7 cellular contexts compared by ENCODE assay signal in genomic region chr17:44124118-44124438, GRCh38. TPM values are rescaled to one million over a fixed set of nuclear protein-coding genes. Genes with fewer than 3 reads are reported as not detected.
DNase-seq lines count a peak whose midpoint lies in the region; ATAC-seq, FAIRE-seq and TF ChIP-seq lines count a peak whose summit lies in the region.

No MANE protein-coding gene starts in this region.

- H3K4me1 ChIP-seq in HUES48 (ENCODE audit: control insufficient read depth, insufficient read depth, low read length) (peaks cover 26% of the 10 kb centered on the region), keratinocyte (ENCODE audit: control insufficient read depth, extremely low read depth, insufficient read depth, low read length) (peaks cover 9% of the 10 kb centered on the region), subcutaneous abdominal adipose tissue (ENCODE audit: control insufficient read depth in 5 of 5, insufficient read depth in 5 of 5, low read length in 5 of 5) (peaks cover 1 to 41% (median 30%) of the 10 kb centered on the region in 5 donors)

- H3K36me3 Mint-ChIP-seq in activated naive CD8-positive, alpha-beta T cell treated with anti-CD3 and anti-CD28 coated beads for 36 hours = no peaks in the 10 kb centered on the region

- H3K9me3 ChIP-seq in HUES48 (ENCODE audit: control insufficient read depth, insufficient read depth, low read length) (no peaks in the 10 kb centered on the region), keratinocyte (ENCODE audit: control insufficient read depth, low read depth, low read length) (no peaks in the 10 kb centered on the region), subcutaneous abdominal adipose tissue (ENCODE audit: control insufficient read depth in 5 of 5, low read length in 5 of 5) (no peaks in the 10 kb centered on the region)

- peak overlapping the region; percentile 96 for H3K4me2 ChIP-seq in keratinocyte (ENCODE audit: control insufficient read depth, extremely low read depth, insufficient read depth, low read depth, low read length)

- peak overlapping the region; percentile 99 for H3K27ac Mint-ChIP-seq in activated naive CD8-positive, alpha-beta T cell treated with anti-CD3 and anti-CD28 coated beads for 36 hours

- H3K9me1 ChIP-seq in keratinocyte (ENCODE audit: control insufficient read depth, extremely low read depth, insufficient read depth, low read length) = no peaks in the 10 kb centered on the region

- peak overlapping the region; percentile 91 for H3K4me3 Mint-ChIP-seq in activated naive CD8-positive, alpha-beta T cell treated with anti-CD3 and anti-CD28 coated beads for 36 hours

- no peak for ATAC-seq in HG03378 (IDR thresholded peaks at IDR 0.05; ENCODE audit: unreplicated experiment)

- H3K27me3 Mint-ChIP-seq in activated naive CD8-positive, alpha-beta T cell treated with anti-CD3 and anti-CD28 coated beads for 36 hours = no peaks in the 10 kb centered on the region

- H3K27me3 ChIP-seq in HUES48 (ENCODE audit: control insufficient read depth, insufficient read depth, low read length) = no peaks in the 10 kb centered on the region; the same call in 1 of the 2 replicates
- peaks cover 9% of the 10 kb centered on the region for H3K27me3 ChIP-seq in keratinocyte (ENCODE audit: control insufficient read depth, extremely low read depth, insufficient read depth, low read length)
- no peaks in the 10 kb centered on the region for H3K27me3 ChIP-seq in subcutaneous abdominal adipose tissue (ENCODE audit: control insufficient read depth in 5 of 5, insufficient read depth in 4 of 5, low read length in 5 of 5)

- peak overlapping the region; percentile 93 for H3K9ac ChIP-seq in HUES48 (ENCODE audit: low read depth, low read length)
- peak overlapping the region; percentile 97 for H3K9ac ChIP-seq in keratinocyte (ENCODE audit: control insufficient read depth, extremely low read depth, insufficient read depth, low read length)
- peak overlapping the region; percentile 44 to 83 (median 76) for H3K9ac ChIP-seq in subcutaneous abdominal adipose tissue (ENCODE audit: low read length in 5 of 5)

- H3K79me2 ChIP-seq in keratinocyte (ENCODE audit: control insufficient read depth, insufficient read depth, low read length) = no peaks in the 10 kb centered on the region

- no peaks in the 10 kb centered on the region for H3K9me3 Mint-ChIP-seq in activated naive CD8-positive, alpha-beta T cell treated with anti-CD3 and anti-CD28 coated beads for 36 hours

- peaks cover 23% of the 10 kb centered on the region for H3K4me1 Mint-ChIP-seq in activated naive CD8-positive, alpha-beta T cell treated with anti-CD3 and anti-CD28 coated beads for 36 hours

- H2AFZ ChIP-seq in keratinocyte (ENCODE audit: control insufficient read depth, low read length) = peak overlapping the region; percentile 98

- dilution Hi-C loops in keratinocyte (cut with MboI; ENCODE audit: extremely low pct_ligation_motif_present, low sequenced_read_pairs) = no loop called here

- H3K4me3 ChIP-seq in HUES48 (ENCODE audit: low read depth, low read length) (peak overlapping the region; percentile 96), keratinocyte (ENCODE audit: control insufficient read depth in 2 of 3, extremely low read depth in 1 of 3, insufficient read depth in 2 of 3, low read depth in 1 of 3, low read length in 3 of 3) (peak overlapping the region; percentile 70 to 87 (median 73)), subcutaneous abdominal adipose tissue (ENCODE audit: low read depth in 1 of 5, low read length in 5 of 5) (peak overlapping the region; percentile 71 to 90 (median 82))

- FAIRE-seq in keratinocyte (lab: Jason Lieb, UNC) = no peak
- FAIRE-seq in RCC 7860 (lab: Jason Lieb, UNC) = no peak

- DNase-seq in activated naive CD8-positive, alpha-beta T cell treated with anti-CD3 and anti-CD28 coated beads for 36 hours = no peak
- DNase-seq in keratinocyte (ENCODE audit: low read depth, low spot score) = no peak
- no peak for DNase-seq in NCI-H1048 (lab: John Stamatoyannopoulos, UW)
- no peak for DNase-seq in RCC 7860 (ENCODE audit: low spot score)

- TF ChIP-seq CTCF in keratinocyte (optimal IDR thresholded peaks at IDR 0.05 in 1 of 3, IDR thresholded peaks at IDR 0.05 in 1 of 3, conservative IDR thresholded peaks at IDR 0.05 in 1 of 3; ENCODE audit: extremely low read depth in 1 of 3, insufficient read depth in 2 of 3, low read length in 3 of 3) = peak in 1 of 3 experiments; percentile 1

- H3K27ac ChIP-seq in HUES48 (ENCODE audit: low read depth, low read length) (peak overlapping the region; percentile 93), keratinocyte (ENCODE audit: control insufficient read depth, insufficient read depth, low read length) (peak overlapping the region; percentile 95), subcutaneous abdominal adipose tissue (ENCODE audit: low read depth, low read length) (peak overlapping the region; percentile 89)

- H3K36me3 ChIP-seq in HUES48 (ENCODE audit: control insufficient read depth, insufficient read depth, low read length) (no peaks in the 10 kb centered on the region), keratinocyte (ENCODE audit: control insufficient read depth in 2 of 2, extremely low read depth in 1 of 2, insufficient read depth in 2 of 2, low read length in 2 of 2) (no peaks in the 10 kb centered on the region), subcutaneous abdominal adipose tissue (ENCODE audit: control insufficient read depth in 5 of 5, insufficient read depth in 5 of 5, low read length in 5 of 5) (peaks cover 0 to 1% (median 0%) of the 10 kb centered on the region in 5 donors)

- H4K20me1 ChIP-seq in keratinocyte (ENCODE audit: control insufficient read depth, extremely low read depth, insufficient read depth, low read length) = no peaks in the 10 kb centered on the region

RNA-seq across cellular contexts. Expression of gene HDAC5, which starts 0.6 kb away (rescaled TPM):
- 10 to 100 TPM; 18.2 to 18.7 TPM for total RNA-seq in activated naive CD8-positive, alpha-beta T cell treated with anti-CD3 and anti-CD28 coated beads for 36 hours
- polyA plus RNA-seq in keratinocyte = 3.0 to 11.1 TPM (median 4.5 TPM) in 3 replicates
- 42.8 TPM for polyA plus RNA-seq in keratinocyte (2011; ENCODE audit: low read depth)
- polyA plus RNA-seq in keratinocyte (2011; cell fraction: cytosol; rRNA removed) = 4.4 and 7.3 TPM in 2 replicates
- 6.9 and 8.3 TPM in 2 replicates for polyA plus RNA-seq in keratinocyte (2011; cell fraction: nucleus; rRNA removed)
- 6.0 and 43.9 TPM in 2 replicates for polyA plus RNA-seq in keratinocyte (2012; ENCODE audit: low replicate concordance)
- 14.3 to 22.8 TPM (median 19.8 TPM) in 3 replicates for polyA minus RNA-seq in keratinocyte
- polyA minus RNA-seq in keratinocyte (2011; cell fraction: cytosol; rRNA and poly(A)+ RNA removed) = 16.5 TPM
- 9.6 and 10.8 TPM in 2 replicates for polyA minus RNA-seq in keratinocyte (2011; cell fraction: nucleus; rRNA and poly(A)+ RNA removed)

RNA-seq across cellular contexts. Expression of gene HROB, which starts 17.7 kb away (rescaled TPM):
- total RNA-seq in activated naive CD8-positive, alpha-beta T cell treated with anti-CD3 and anti-CD28 coated beads for 36 hours = 10 to 100 TPM; 18.5 to 20.1 TPM
- polyA plus RNA-seq in keratinocyte = 1.3 to 4.5 TPM (median 3.4 TPM) in 3 replicates
- 0.37 TPM for polyA plus RNA-seq in keratinocyte (2011; ENCODE audit: low read depth)
- polyA plus RNA-seq in keratinocyte (2011; cell fraction: cytosol; rRNA removed) = 1.9 and 2.0 TPM in 2 replicates
- 3.5 and 5.1 TPM in 2 replicates for polyA plus RNA-seq in keratinocyte (2011; cell fraction: nucleus; rRNA removed)
- polyA plus RNA-seq in keratinocyte (2012; ENCODE audit: low replicate concordance) = 0.75 and 3.2 TPM in 2 replicates
- 3.7 to 8.3 TPM (median 5.1 TPM) in 3 replicates for polyA minus RNA-seq in keratinocyte
- polyA minus RNA-seq in keratinocyte (2011; cell fraction: cytosol; rRNA and poly(A)+ RNA removed) = 6.3 TPM
- 1.7 and 2.5 TPM in 2 replicates for polyA minus RNA-seq in keratinocyte (2011; cell fraction: nucleus; rRNA and poly(A)+ RNA removed)

RNA-seq across cellular contexts. Expression of gene ASB16, which starts 46.4 kb away (rescaled TPM):
- total RNA-seq in activated naive CD8-positive, alpha-beta T cell treated with anti-CD3 and anti-CD28 coated beads for 36 hours = not detected
- polyA plus RNA-seq in keratinocyte = not detected in 3 replicates
- polyA plus RNA-seq in keratinocyte (2011; ENCODE audit: low read depth) = not detected
- polyA plus RNA-seq in keratinocyte (2011; cell fraction: cytosol; rRNA removed) = not detected in 2 replicates
- polyA plus RNA-seq in keratinocyte (2011; cell fraction: nucleus; rRNA removed) = not detected in 2 replicates
- 0.24 and 0.32 TPM in 2 replicates for polyA plus RNA-seq in keratinocyte (2012; ENCODE audit: low replicate concordance)
- not detected in 3 replicates for polyA minus RNA-seq in keratinocyte
- not detected for polyA minus RNA-seq in keratinocyte (2011; cell fraction: cytosol; rRNA and poly(A)+ RNA removed)
- not detected in 2 replicates for polyA minus RNA-seq in keratinocyte (2011; cell fraction: nucleus; rRNA and poly(A)+ RNA removed)

RNA-seq across cellular contexts. Expression of gene G6PC3, which starts 53.5 kb away (rescaled TPM):
- total RNA-seq in activated naive CD8-positive, alpha-beta T cell treated with anti-CD3 and anti-CD28 coated beads for 36 hours = 10 to 100 TPM; 30.8 to 31.1 TPM
- polyA plus RNA-seq in keratinocyte = 28.0 to 44.2 TPM (median 37.9 TPM) in 3 replicates
- polyA plus RNA-seq in keratinocyte (2011; ENCODE audit: low read depth) = 1.1 TPM
- polyA plus RNA-seq in keratinocyte (2011; cell fraction: cytosol; rRNA removed) = 25.6 and 47.9 TPM in 2 replicates
- 31.1 and 39.6 TPM in 2 replicates for polyA plus RNA-seq in keratinocyte (2011; cell fraction: nucleus; rRNA removed)
- polyA plus RNA-seq in keratinocyte (2012; ENCODE audit: low replicate concordance) = 24.7 and 39.9 TPM in 2 replicates
- 37.6 to 78.4 TPM (median 53.8 TPM) in 3 replicates for polyA minus RNA-seq in keratinocyte
- polyA minus RNA-seq in keratinocyte (2011; cell fraction: cytosol; rRNA and poly(A)+ RNA removed) = 57.2 TPM
- 19.8 and 23.8 TPM in 2 replicates for polyA minus RNA-seq in keratinocyte (2011; cell fraction: nucleus; rRNA and poly(A)+ RNA removed)

RNA-seq across cellular contexts. Expression of gene LSM12, which starts 57.6 kb away (rescaled TPM):
- total RNA-seq in activated naive CD8-positive, alpha-beta T cell treated with anti-CD3 and anti-CD28 coated beads for 36 hours = 100 to 1,000 TPM; 103 to 110 TPM
- 40.1 to 74.3 TPM (median 49.5 TPM) in 3 replicates for polyA plus RNA-seq in keratinocyte
- 32.5 TPM for polyA plus RNA-seq in keratinocyte (2011; ENCODE audit: low read depth)
- 44.1 and 59.8 TPM in 2 replicates for polyA plus RNA-seq in keratinocyte (2011; cell fraction: cytosol; rRNA removed)
- polyA plus RNA-seq in keratinocyte (2011; cell fraction: nucleus; rRNA removed) = 23.5 and 23.8 TPM in 2 replicates
- polyA plus RNA-seq in keratinocyte (2012; ENCODE audit: low replicate concordance) = 38.9 and 48.8 TPM in 2 replicates
- polyA minus RNA-seq in keratinocyte = 38.0 to 89.3 TPM (median 75.4 TPM) in 3 replicates
- 68.3 TPM for polyA minus RNA-seq in keratinocyte (2011; cell fraction: cytosol; rRNA and poly(A)+ RNA removed)
- 11.5 and 17.5 TPM in 2 replicates for polyA minus RNA-seq in keratinocyte (2011; cell fraction: nucleus; rRNA and poly(A)+ RNA removed)
